ENCODE assay signal across 15 cellular contexts in the genomic region with DNA sequence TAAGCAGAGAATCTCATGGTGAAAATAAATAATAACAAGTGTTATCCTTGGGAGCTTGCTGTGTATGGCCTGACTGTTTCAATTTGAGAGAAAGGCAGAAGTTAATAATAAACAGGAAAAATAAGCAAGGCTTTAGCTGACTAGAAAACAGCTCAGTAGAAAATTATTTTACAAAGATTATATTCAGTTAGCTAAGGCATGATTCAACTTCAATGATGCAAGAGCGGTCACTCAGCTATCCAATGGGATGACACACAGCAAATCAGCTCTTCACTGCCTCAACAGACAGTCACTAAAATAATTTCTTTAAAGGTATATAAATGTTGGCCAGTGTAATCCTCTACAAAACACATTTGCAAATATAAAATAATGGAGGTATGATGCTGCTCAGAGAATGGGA. TPM values are rescaled to one million over a fixed set of nuclear protein-coding genes. Genes with fewer than 3 reads are reported as not detected.
A peak's percentile ranks its signal among the peaks of the same experiment; 100 is the strongest.
DNase-seq lines count a peak whose midpoint lies in the region; ATAC-seq and TF ChIP-seq lines count a peak whose summit lies in the region.
"Had no signal": no experiment of that assay in that cellular context is flagged by ENCODE, and none has a peak within 500 bp of the region (broad histone marks: within the 10 kb centered on the region; RNA-seq: fewer than 3 reads in every experiment).

No MANE protein-coding gene starts in this region.

- H3K4me1 Mint-ChIP-seq in nephron progenitor cell, result peaks cover 66% of the 10 kb centered on the region

- no peaks in the 10 kb centered on the region for H3F3A ChIP-seq in PC-3 (ENCODE audit: low read length, unreplicated experiment)

- H3K4me2 ChIP-seq in PC-3 (ENCODE audit: low read length), result no peak overlapping the region

- H3K9me3 Mint-ChIP-seq in nephron progenitor cell, result no peaks in the 10 kb centered on the region
- H3K9me3 Mint-ChIP-seq: natural killer cell had no signal

- H3K79me2 ChIP-seq in PC-3 (ENCODE audit: low read length), result no peaks in the 10 kb centered on the region

- intact Hi-C loops in PC-3 (cut with micrococcal nuclease), result no loop called here

- CTCF ChIA-PET in PC-3 (lab: Charles Lee), result no interaction called here

- no peak overlapping the region for H3K27ac ChIP-seq in PC-3 (ENCODE audit: low read length)
- H3K27ac ChIP-seq in epithelial cell of prostate, result peak overlapping the region; percentile 66
- H3K27ac ChIP-seq: C4-2B, esophagus muscularis mucosa, VCaP had no signal

- no peaks in the 10 kb centered on the region; the same call in 1 of the 2 replicates for H3K36me3 ChIP-seq in PC-3 (ENCODE audit: low read depth, low read length)

- POLR2A ChIA-PET in PC-3 (lab: Charles Lee; ENCODE audit: unreplicated experiment), result no interaction called here

- no peaks in the 10 kb centered on the region for H3K27me3 Mint-ChIP-seq in nephron progenitor cell (ENCODE audit: low read depth, poor library complexity)

- H2AFZ ChIP-seq in PC-3 (ENCODE audit: low read length), result no peak overlapping the region

- no peaks in the 10 kb centered on the region for H3K9me2 ChIP-seq in PC-3 (replicated peaks; ENCODE audit: low read length)

- H3K36me3 Mint-ChIP-seq in nephron progenitor cell (ENCODE audit: low read depth), result peaks cover 59% of the 10 kb centered on the region

- no peaks in the 10 kb centered on the region for H4K20me1 ChIP-seq in PC-3 (ENCODE audit: low read length)

- H3K27me3 ChIP-seq in PC-3 (ENCODE audit: low read length), result no peaks in the 10 kb centered on the region
- H3K27me3 ChIP-seq: esophagus muscularis mucosa had no signal

- peak overlapping the region; percentile 80 for H3K27ac Mint-ChIP-seq in nephron progenitor cell
- H3K27ac Mint-ChIP-seq: natural killer cell had no signal

- H3K9ac ChIP-seq in PC-3 (ENCODE audit: low read length), result no peak overlapping the region

- no peak overlapping the region for H3K4me3 ChIP-seq in PC-3 (ENCODE audit: low read length)
- H3K4me3 ChIP-seq: esophagus muscularis mucosa, lung had no signal

- DNase-seq in ELR (ENCODE audit: low read depth), result peak; percentile 77
- DNase-seq in PC-3, result peak; percentile 32
- peak; percentile 10 for DNase-seq in epithelial cell of prostate (ENCODE audit: low read depth, low spot score)
- DNase-seq in nephron progenitor cell, result no peak
- no peak for DNase-seq in NCI-H146 (lab: John Stamatoyannopoulos, UW)
- DNase-seq in effector CD4-positive, alpha-beta T cell, result no peak
- no peak for DNase-seq in NCI-H1417 (lab: John Stamatoyannopoulos, UW)
- DNase-seq: anterior cingulate cortex; DMS79 treated with DMSO at 0.1 percent for 48 hours; natural killer cell; stimulated activated CD4-positive, alpha-beta T cell treated with anti-CD3 and anti-CD28 coated beads, Interleukin-15, amount 100 ng/mL, for 24 hours had no signal

- H3K4me3 Mint-ChIP-seq in nephron progenitor cell, result no peak overlapping the region
- H3K4me3 Mint-ChIP-seq: natural killer cell had no signal

- TF ChIP-seq CTCF in PC-3 (conservative IDR thresholded peaks at IDR 0.05; ENCODE audit: low read depth, low read length) (no peak), nephron progenitor cell (IDR thresholded peaks at IDR 0.05) (no peak)

- ATAC-seq in PC-3, result no peak
- ATAC-seq: natural killer cell had no signal

- no peaks in the 10 kb centered on the region for H3K9me3 ChIP-seq in PC-3 (ENCODE audit: low read length)
- H3K9me3 ChIP-seq: esophagus muscularis mucosa had no signal

- no TSS peak for BruUV-seq in PC-3 (replicated peaks; lab: Mats Ljungman, UMichigan)

- no peaks in the 10 kb centered on the region for H3K4me1 ChIP-seq in PC-3 (ENCODE audit: insufficient read depth, low read length)
- H3K4me1 ChIP-seq: esophagus muscularis mucosa had no signal

RNA-seq across cellular contexts. Expression of a gene that starts 18.6 kb away (rescaled TPM):
- 49.9 and 57.4 TPM in 2 replicates for total RNA-seq in PC-3 (2014; rRNA removed)

RNA-seq across cellular contexts. Expression of a gene that starts 18.7 kb away (rescaled TPM):
- 57.6 and 67.6 TPM in 2 replicates for total RNA-seq in PC-3 (2014; rRNA removed)

RNA-seq across cellular contexts. Expression of a gene that starts 37.5 kb away (rescaled TPM):
- total RNA-seq in PC-3 (2014; rRNA removed), result 16.8 and 17.8 TPM in 2 replicates

RNA-seq across cellular contexts. Expression of a gene that starts 37.8 kb away (rescaled TPM):
- 1.2 and 6.2 TPM in 2 replicates for total RNA-seq in PC-3 (2014; rRNA removed)

Comparison
In these comparisons a context has a peak if more than half of its experiments do, and no peak if none do; other contexts are left out.
1. DNase-seq: peak in ELR (single experiment), PC-3 (single experiment) and epithelial cell of prostate (single experiment); none in nephron progenitor cell (single experiment), NCI-H146 (single experiment), effector CD4-positive, alpha-beta T cell (single experiment) and NCI-H1417 (0 of 3).